ENCODE assay signal across 14 cellular contexts in genomic region chr9:23088932-23089364, GRCh38.
DNase-seq lines count a peak whose midpoint lies in the region; ATAC-seq and TF ChIP-seq lines count a peak whose summit lies in the region.
"Had no signal": no experiment of that assay in that cellular context is flagged by ENCODE, and none has a peak within 500 bp of the region (broad histone marks: within the 10 kb centered on the region; RNA-seq: fewer than 3 reads in every experiment).

No MANE protein-coding gene starts in this region.

- H3K27ac ChIP-seq in 22Rv1 (no peak overlapping the region), vagina (no peak overlapping the region)
- H3K27ac ChIP-seq: BLaER1 treated with 17β-estradiol and CSF1 and Interleukin-3, amounts not matched to agents 10 nM and 100 nM; epithelial cell of prostate; uterus had no signal

- no peaks in the 10 kb centered on the region for H3K36me3 ChIP-seq in vagina
- H3K36me3 ChIP-seq: BLaER1 treated with 17β-estradiol and CSF1 and Interleukin-3, amounts not matched to agents 10 nM and 100 nM; uterus had no signal

- ATAC-seq in sciatic nerve (no peak), GM21526 (IDR thresholded peaks at IDR 0.05; ENCODE audit: low FRiP score, unreplicated experiment) (no peak)
- ATAC-seq: activated CD4-positive, CD25-positive, alpha-beta regulatory T cell treated with anti-CD3 and anti-CD28 coated beads, Interleukin-2, amount 50 U/mL, for 24 hours had no signal

- H3K9me3 ChIP-seq in vagina, result no peaks in the 10 kb centered on the region
- H3K9me3 ChIP-seq: BLaER1 treated with 17β-estradiol and CSF1 and Interleukin-3, amounts not matched to agents 10 nM and 100 nM; uterus had no signal

- H3K4me3 ChIP-seq in GM12865 (ENCODE audit: low read depth, low read length) (no peak overlapping the region), vagina (no peak overlapping the region)
- H3K4me3 ChIP-seq: BLaER1 treated with 17β-estradiol and CSF1 and Interleukin-3, amounts not matched to agents 10 nM and 100 nM; uterus had no signal

- peak; percentile 1 for DNase-seq in GM12865 (ENCODE audit: low read depth)
- DNase-seq in OCI-M1 (lab: John Stamatoyannopoulos, UW), result peak; percentile 1
- peak; percentile 48 for DNase-seq in iPS DF 19.7 (ENCODE audit: low read depth, low spot score)
- no peak for DNase-seq in sciatic nerve (ENCODE audit: low spot score)
- DNase-seq in vagina (ENCODE audit: extremely low spot score in 2 of 2), result no peak
- no peak for DNase-seq in stimulated activated naive CD4-positive, alpha-beta T cell (lab: John Stamatoyannopoulos, UW)
- DNase-seq: NCI-H2029 treated with DMSO at 0.1 percent for 48 hours, SIG-M5, uterus had no signal

- no peak for TF ChIP-seq POLR2A in vagina (IDR thresholded peaks at IDR 0.05)

- H3K4me1 ChIP-seq in vagina, result no peaks in the 10 kb centered on the region
- H3K4me1 ChIP-seq: BLaER1 treated with 17β-estradiol and CSF1 and Interleukin-3, amounts not matched to agents 10 nM and 100 nM; uterus had no signal

- intact Hi-C loops in sciatic nerve (cut with DNase I), result no loop called here
- intact Hi-C loops in vagina (cut with DNase I), result no loop called here

- TF ChIP-seq CTCF in 22Rv1 (IDR thresholded peaks at IDR 0.05) (0 out of 2 replicates have a peak, but pooled peaks have one; percentile 13), GM12865 (IDR thresholded peaks at IDR 0.05; ENCODE audit: insufficient read depth, low read depth, low read length, missing control alignments) (peak; percentile 25), vagina (IDR thresholded peaks at IDR 0.05) (no peak)

- no peaks in the 10 kb centered on the region for H3K27me3 ChIP-seq in vagina
- H3K27me3 ChIP-seq: BLaER1 treated with 17β-estradiol and CSF1 and Interleukin-3, amounts not matched to agents 10 nM and 100 nM; uterus had no signal

Comparison
In these comparisons a context has a peak if more than half of its experiments do, and no peak if none do; other contexts are left out.
1. CTCF ChIP-seq: peak in 22Rv1 (single experiment) and GM12865 (single experiment); none in vagina (0 of 3).
2. DNase-seq: peak in GM12865 (single experiment), OCI-M1 (single experiment) and iPS DF 19.7 (single experiment); none in sciatic nerve (single experiment), vagina (0 of 2) and stimulated activated naive CD4-positive, alpha-beta T cell (0 of 6).